In genomic region chr1:25204797-25205441, GRCh38 we compare ENCODE assay signal across 1 cellular context.
TF ChIP-seq lines count a peak whose summit lies in the region.

No MANE protein-coding gene starts in this region.

TF ChIP-seq in endothelial cell of umbilical vein, 7 proteins besides CTCF, POLR2A, EP300 and RAD21 (continued from another document):
- no peak for TF ChIP-seq EZH2 (IDR thresholded peaks at IDR 0.05; ENCODE audit: borderline replicate concordance, low read depth, low read length, severe bottlenecking)
- TF ChIP-seq FOS (IDR thresholded peaks at IDR 0.05; ENCODE audit: borderline replicate concordance, insufficient read depth, low read length), result no peak
